Comparison of ENCODE assay signal across 10 cellular contexts in the genomic region with DNA sequence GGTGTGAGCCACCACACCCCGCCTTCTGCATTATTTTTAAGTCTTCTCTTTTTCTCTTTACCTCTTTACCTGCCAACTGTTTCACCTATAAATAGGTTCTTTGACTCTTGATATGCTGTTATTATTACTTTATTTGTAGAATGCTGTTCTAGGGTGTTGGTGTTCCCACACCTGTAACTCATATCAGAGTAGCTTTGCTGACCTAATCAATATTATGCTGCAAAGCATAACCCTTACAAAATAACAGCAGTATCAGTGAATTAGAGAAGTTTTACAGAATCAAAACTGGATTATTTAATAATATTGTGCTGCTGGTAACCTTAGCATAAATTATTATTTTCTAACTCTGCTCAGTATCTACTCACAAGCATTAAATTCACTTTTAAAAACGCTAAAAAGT.
"Had no signal": no experiment of that assay in that cellular context is flagged by ENCODE, and none has a peak within 500 bp of the region (broad histone marks: within the 10 kb centered on the region; RNA-seq: fewer than 3 reads in every experiment).

No MANE protein-coding gene starts in this region.

- H3K4me3 Mint-ChIP-seq: HFFc6, IgD-negative memory B cell had no signal

- DNase-seq: GM23248, GOT3, H7, HFFc6, KBM-7 had no signal

- H3K4me1 Mint-ChIP-seq: IgD-negative memory B cell had no signal

- H3K27ac ChIP-seq: GM23248, HL-60, KMS-11 had no signal

- H3K4me2 ChIP-seq: KMS-11 had no signal

- H3K27me3 Mint-ChIP-seq: IgD-negative memory B cell had no signal

- H3K9me3 ChIP-seq: HAP-1 had no signal

- H3K27ac Mint-ChIP-seq: HFFc6, IgD-negative memory B cell had no signal

- H3K4me3 ChIP-seq: GM23248, HAP-1 had no signal

- H3K36me3 Mint-ChIP-seq: IgD-negative memory B cell had no signal

- H3K4me1 ChIP-seq: HAP-1 had no signal

- ATAC-seq: HCT116 had no signal
